ENCODE assay signal across 8 cellular contexts in genomic region chr12:6874007-6874368, GRCh38. TPM values are rescaled to one million over a fixed set of nuclear protein-coding genes. Genes with fewer than 3 reads are reported as not detected.
DNase-seq lines count a peak whose midpoint lies in the region; ATAC-seq, FAIRE-seq and TF ChIP-seq lines count a peak whose summit lies in the region.
"Not testable (repeated sequence)": the region's sequence is repeated elsewhere in the genome, so short reads cannot be mapped to it uniquely, and the experiment has no call there.

No MANE protein-coding gene starts in this region.

- not testable (repeated sequence) for H3K27me3 Mint-ChIP-seq in astrocyte (ENCODE audit: low read depth, unreplicated experiment)

- H2BK20ac ChIP-seq in IMR-90 (ENCODE audit: low read depth, low read length) = not testable (repeated sequence)

- not testable (repeated sequence) for H2AK9ac ChIP-seq in IMR-90 (replicated peaks; ENCODE audit: low read depth, low read length, poor library complexity)

- H2BK5ac ChIP-seq in IMR-90 (ENCODE audit: low read depth, low read length, poor library complexity, severe bottlenecking) = peak overlapping the region; percentile 74

- H3K36me3 ChIP-seq in BLaER1 treated with 17β-estradiol and CSF1 and Interleukin-3, amounts not matched to agents 10 nM and 100 nM = peaks cover 29 to 71% (median 45%) of the 10 kb centered on the region in 11 experiments
- H3K36me3 ChIP-seq in IMR-90 (ENCODE audit: control insufficient read depth, insufficient read depth, low read length) (peaks cover 31% of the 10 kb centered on the region), astrocyte (ENCODE audit: insufficient read depth, low read length) (peaks cover 21% of the 10 kb centered on the region), neutrophil (peaks cover 21% of the 10 kb centered on the region)

- peak overlapping the region; percentile 75 for H3K18ac ChIP-seq in IMR-90 (ENCODE audit: low read depth, low read length)

- not testable (repeated sequence) for H3K9me1 ChIP-seq in IMR-90 (ENCODE audit: insufficient read depth, low read length)

- intact Hi-C loops in IMR-90 (cut with micrococcal nuclease) = loop anchor here (5.0 kb wide), 1 partner anchor 238 kb away; no protein-coding TSS in a partner anchor

- DNase-seq in IMR-90; astrocyte (ENCODE audit: low read depth); epithelial cell of proximal tubule (ENCODE audit: low read depth): not testable (repeated sequence)

- TF ChIP-seq RAD21 in IMR-90 (IDR thresholded peaks at IDR 0.05; ENCODE audit: low read length) = not testable (repeated sequence)

- H3K56ac ChIP-seq in IMR-90 (ENCODE audit: extremely low read depth, insufficient read depth, low read length) = not testable (repeated sequence)

- not testable (repeated sequence) for H3K9me3 Mint-ChIP-seq in astrocyte (ENCODE audit: unreplicated experiment)

- H3K4me1 ChIP-seq in BLaER1 treated with 17β-estradiol and CSF1 and Interleukin-3, amounts not matched to agents 10 nM and 100 nM = peaks cover 41 to 53% (median 48%) of the 10 kb centered on the region in 10 experiments
- H3K4me1 ChIP-seq in IMR-90 (ENCODE audit: control insufficient read depth, insufficient read depth, low read length) = peaks cover 15% of the 10 kb centered on the region
- peaks cover 21% of the 10 kb centered on the region for H3K4me1 ChIP-seq in astrocyte (ENCODE audit: insufficient read depth, low read length)
- peaks cover 46 to 58% of the 10 kb centered on the region in 2 experiments for H3K4me1 ChIP-seq in neutrophil (ENCODE audit: control insufficient read depth in 1 of 2, insufficient read depth in 1 of 2, low read depth in 1 of 2, low read length in 1 of 2)

- BruUV-seq in IMR-90 (replicated peaks; lab: Mats Ljungman, UMichigan) = not testable (repeated sequence)

- H2AK5ac ChIP-seq in IMR-90 (ENCODE audit: low read depth, low read length) = peak overlapping the region; percentile 80; the same call in 1 of the 2 replicates

- H3K27ac ChIP-seq in BLaER1 treated with 17β-estradiol and CSF1 and Interleukin-3, amounts not matched to agents 10 nM and 100 nM = peak overlapping the region in 10 of 11 experiments; percentile 64 to 94 (median 87); a peak in 21 of 22 replicates
- H3K27ac ChIP-seq in IMR-90 (ENCODE audit: insufficient read depth, low read length) (peak overlapping the region; percentile 83), VCaP (peak overlapping the region; percentile 99), astrocyte (ENCODE audit: low read depth, low read length) (peak overlapping the region; percentile 39), layer of hippocampus (ENCODE audit: low read depth, low read length) (peak overlapping the region; percentile 90), neutrophil (peak overlapping the region; percentile 86), temporal lobe (ENCODE audit: low read depth, low read length) (peak overlapping the region; percentile 53)

- H3K23ac ChIP-seq in IMR-90 (ENCODE audit: low read depth, low read length) = peak overlapping the region; percentile 93; the same call in 1 of the 2 replicates

- peak overlapping the region; percentile 75 for H3K27ac Mint-ChIP-seq in astrocyte (ENCODE audit: unreplicated experiment)

- H3K79me1 ChIP-seq in IMR-90 (ENCODE audit: low read depth in 1 of 2, low read length in 2 of 2) = peaks cover 32 to 59% of the 10 kb centered on the region in 2 experiments

- 0 out of 2 replicates have a peak overlapping the region, but pooled peaks have one; percentile 76 for H4K91ac ChIP-seq in IMR-90 (ENCODE audit: insufficient read depth, low read depth, low read length)

- peaks cover 42% of the 10 kb centered on the region for H3K79me2 ChIP-seq in astrocyte (ENCODE audit: insufficient read depth, low read length)

- CTCF ChIA-PET in IMR-90 (lab: Yijun Ruan, JAX) = interaction anchor here (2.4 to 3.0 kb wide), 2 partner anchors 17 to 22 kb away, joined by 10 to 17 read pairs; partner anchors contain the start of genes CDCA3 and USP5

- FAIRE-seq in astrocyte (lab: Jason Lieb, UNC) = not testable (repeated sequence)

- H3K27me3 ChIP-seq in BLaER1 treated with 17β-estradiol and CSF1 and Interleukin-3, amounts not matched to agents 10 nM and 100 nM; IMR-90 (ENCODE audit: control insufficient read depth, insufficient read depth, low read length); astrocyte (ENCODE audit: insufficient read depth, low read length); layer of hippocampus (ENCODE audit: control insufficient read depth, insufficient read depth, low read length); neutrophil: not testable (repeated sequence)

- H3K9ac ChIP-seq in BLaER1 treated with 17β-estradiol and CSF1 and Interleukin-3, amounts not matched to agents 10 nM and 100 nM = peak overlapping the region; percentile 82 to 99 (median 90); a peak in 21 of 22 replicates
- peak overlapping the region; percentile 77 for H3K9ac ChIP-seq in IMR-90 (ENCODE audit: low read depth, low read length)
- H3K9ac ChIP-seq in astrocyte (ENCODE audit: low read length) = peak overlapping the region; percentile 79

- peaks cover 19% of the 10 kb centered on the region for H3K4me1 Mint-ChIP-seq in astrocyte (ENCODE audit: low read depth, unreplicated experiment)

- H2AFZ ChIP-seq in IMR-90 (replicated peaks; ENCODE audit: low read length, poor library complexity) = peak overlapping the region; percentile 96
- H2AFZ ChIP-seq in astrocyte (ENCODE audit: low read depth, low read length) = peak overlapping the region; percentile 74

- POLR2A ChIA-PET in IMR-90 (lab: Charles Lee; ENCODE audit: unreplicated experiment) = not testable (repeated sequence)

- not testable (repeated sequence) for H2BK15ac ChIP-seq in IMR-90 (ENCODE audit: low read depth, low read length)

- H3K4me3 Mint-ChIP-seq in astrocyte (ENCODE audit: unreplicated experiment) = peak overlapping the region; percentile 86

- peak overlapping the region; percentile 82 for H3K4ac ChIP-seq in IMR-90 (ENCODE audit: low read depth, low read length)

- TF ChIP-seq POLR2A in IMR-90 (IDR thresholded peaks at IDR 0.05; ENCODE audit: low read depth, low read length) = not testable (repeated sequence)

- 90% methylated on average over 2 of the region's 10 CpGs; no CpG with 5 or more reads in 1 of the 2 experiments for WGBS in IMR-90 (ENCODE audit: extremely low coverage in 2 of 2, insufficient read length in 1 of 2), 2 experiments

- dilution Hi-C loops in IMR-90 (cut with HindIII; ENCODE audit: low sequenced_read_pairs, unreplicated experiment) = not testable (repeated sequence)

- peaks cover 21% of the 10 kb centered on the region for H3K36me3 Mint-ChIP-seq in astrocyte (ENCODE audit: low read depth, unreplicated experiment)

- not testable (repeated sequence) for ATAC-seq in IMR-90 (ENCODE audit: low read depth)

- H4K8ac ChIP-seq in IMR-90 (ENCODE audit: low read depth in 2 of 2, low read length in 2 of 2) = peak overlapping the region; percentile 1 to 86; a peak in 1 of 4 replicates

- peak overlapping the region; percentile 66 to 92 (median 76) for H3K4me3 ChIP-seq in BLaER1 treated with 17β-estradiol and CSF1 and Interleukin-3, amounts not matched to agents 10 nM and 100 nM
- H3K4me3 ChIP-seq in IMR-90 (ENCODE audit: insufficient read depth, low read depth, low read length) = peak overlapping the region; percentile 83
- H3K4me3 ChIP-seq in astrocyte (ENCODE audit: insufficient read depth, low read depth, low read length) = peak overlapping the region; percentile 70
- H3K4me3 ChIP-seq in epithelial cell of proximal tubule (ENCODE audit: low read depth, low read length) = peak overlapping the region; percentile 92
- peak overlapping the region; percentile 82 to 95 for H3K4me3 ChIP-seq in neutrophil (ENCODE audit: low read depth in 1 of 2, low read length in 1 of 2)

- not testable (repeated sequence) for H3K9me3 ChIP-seq in BLaER1 treated with 17β-estradiol and CSF1 and Interleukin-3, amounts not matched to agents 10 nM and 100 nM (replicated peaks in 1 of 11); IMR-90 (ENCODE audit: control insufficient read depth, insufficient read depth, low read length); astrocyte (ENCODE audit: insufficient read depth, low read depth, low read length); neutrophil

- peak overlapping the region; percentile 86 for H3K14ac ChIP-seq in IMR-90 (replicated peaks; ENCODE audit: low read depth, low read length)

- H3K4me2 ChIP-seq in BLaER1 treated with 17β-estradiol and CSF1 and Interleukin-3, amounts not matched to agents 10 nM and 100 nM = peak overlapping the region; percentile 76 to 100 (median 99)
- H3K4me2 ChIP-seq in IMR-90 (ENCODE audit: low read depth, low read length) (peak overlapping the region; percentile 98), astrocyte (ENCODE audit: low read length) (peak overlapping the region; percentile 97)

- peaks cover 32 to 40% (median 33%) of the 10 kb centered on the region in 11 experiments for H4K20me1 ChIP-seq in BLaER1 treated with 17β-estradiol and CSF1 and Interleukin-3, amounts not matched to agents 10 nM and 100 nM
- peaks cover 36% of the 10 kb centered on the region for H4K20me1 ChIP-seq in IMR-90 (ENCODE audit: insufficient read depth, low read length)
- H4K20me1 ChIP-seq in astrocyte (ENCODE audit: insufficient read depth, low read length) = peaks cover 33% of the 10 kb centered on the region

- in situ Hi-C loops in IMR-90 (cut with MboI; ENCODE audit: low sequenced_read_pairs) = not testable (repeated sequence)

- TF ChIP-seq CTCF in IMR-90 (conservative IDR thresholded peaks at IDR 0.05; ENCODE audit: low read depth, low read length); VCaP (conservative IDR thresholded peaks at IDR 0.05); astrocyte (IDR thresholded peaks at IDR 0.05; ENCODE audit: insufficient read depth, low read depth, low read length); epithelial cell of proximal tubule (conservative IDR thresholded peaks at IDR 0.05; ENCODE audit: low read depth, low read length); neutrophil (IDR thresholded peaks at IDR 0.05): not testable (repeated sequence)

- peak overlapping the region; percentile 78; the same call in 1 of the 2 replicates for H2BK120ac ChIP-seq in IMR-90 (ENCODE audit: low read depth, low read length)

- peak overlapping the region; percentile 77 for H4K5ac ChIP-seq in IMR-90 (ENCODE audit: low read depth, low read length)

RNA-seq across cellular contexts. Expression of gene SPSB2, which starts 0.9 kb away (rescaled TPM):
- total RNA-seq in IMR-90 (2012; rRNA removed) = 1.1 and 1.3 TPM in 2 replicates
- 4.1 and 4.3 TPM in 2 replicates for polyA plus RNA-seq in IMR-90 (2012; rRNA removed)
- 3.5 and 5.0 TPM in 2 replicates for polyA plus RNA-seq in IMR-90 (2012; cell fraction: cytosol; rRNA removed)
- 3.4 and 6.9 TPM in 2 replicates for polyA plus RNA-seq in IMR-90 (2012; cell fraction: nucleus; rRNA removed; ENCODE audit: low replicate concordance)
- 4.9 and 6.2 TPM in 2 replicates for total RNA-seq in astrocyte
- total RNA-seq in epithelial cell of proximal tubule = 9.5 and 17.2 TPM in 2 replicates
- 2.5 TPM for total RNA-seq in temporal lobe

RNA-seq across cellular contexts. Expression of gene TPI1, which starts 6.7 kb away (rescaled TPM):
- total RNA-seq in IMR-90 (2012; rRNA removed) (1,842 and 2,176 TPM in 2 replicates), astrocyte (722 and 791 TPM in 2 replicates), epithelial cell of proximal tubule (1,445 and 2,208 TPM in 2 replicates), temporal lobe (169 TPM)
- polyA plus RNA-seq in IMR-90 (2012; rRNA removed) = 1,995 and 2,214 TPM in 2 replicates
- polyA plus RNA-seq in IMR-90 (2012; cell fraction: cytosol; rRNA removed) = 1,900 and 1,916 TPM in 2 replicates
- polyA plus RNA-seq in IMR-90 (2012; cell fraction: nucleus; rRNA removed; ENCODE audit: low replicate concordance) = 853 and 906 TPM in 2 replicates

RNA-seq across cellular contexts. Expression of gene USP5, which starts 22.0 kb away (rescaled TPM):
- total RNA-seq in IMR-90 (2012; rRNA removed) (119 and 125 TPM in 2 replicates), astrocyte (144 and 146 TPM in 2 replicates), epithelial cell of proximal tubule (60.5 and 83.8 TPM in 2 replicates), temporal lobe (57.8 TPM)
- 67.7 and 69.7 TPM in 2 replicates for polyA plus RNA-seq in IMR-90 (2012; rRNA removed)
- polyA plus RNA-seq in IMR-90 (2012; cell fraction: cytosol; rRNA removed) = 55.4 and 73.2 TPM in 2 replicates
- polyA plus RNA-seq in IMR-90 (2012; cell fraction: nucleus; rRNA removed; ENCODE audit: low replicate concordance) = 85.6 and 170 TPM in 2 replicates

RNA-seq across cellular contexts. Expression of gene CDCA3, which starts 22.9 kb away (rescaled TPM):
- 23.5 and 30.3 TPM in 2 replicates for total RNA-seq in IMR-90 (2012; rRNA removed)
- 61.0 and 67.5 TPM in 2 replicates for polyA plus RNA-seq in IMR-90 (2012; rRNA removed)
- 15.5 and 31.8 TPM in 2 replicates for polyA plus RNA-seq in IMR-90 (2012; cell fraction: cytosol; rRNA removed)
- polyA plus RNA-seq in IMR-90 (2012; cell fraction: nucleus; rRNA removed; ENCODE audit: low replicate concordance) = 41.3 and 52.2 TPM in 2 replicates
- total RNA-seq in astrocyte = 2.3 and 3.2 TPM in 2 replicates
- total RNA-seq in epithelial cell of proximal tubule = 85.0 and 97.4 TPM in 2 replicates
- 2.7 TPM for total RNA-seq in temporal lobe

RNA-seq across cellular contexts. Expression of gene LRRC23, which starts 30.6 kb away (rescaled TPM):
- 8.9 and 11.1 TPM in 2 replicates for total RNA-seq in IMR-90 (2012; rRNA removed)
- 9.2 and 11.4 TPM in 2 replicates for polyA plus RNA-seq in IMR-90 (2012; rRNA removed)
- polyA plus RNA-seq in IMR-90 (2012; cell fraction: cytosol; rRNA removed) = 4.4 and 12.5 TPM in 2 replicates
- 3.3 and 9.7 TPM in 2 replicates for polyA plus RNA-seq in IMR-90 (2012; cell fraction: nucleus; rRNA removed; ENCODE audit: low replicate concordance)
- total RNA-seq in astrocyte = 5.0 and 5.2 TPM in 2 replicates
- 3.8 and 14.5 TPM in 2 replicates for total RNA-seq in epithelial cell of proximal tubule
- total RNA-seq in temporal lobe = 7.1 TPM

Comparison
In these comparisons a context has a peak if more than half of its experiments do, and no peak if none do; other contexts are left out.
1. H3K27ac ChIP-seq: peak in every context shown above with its lines; median percentile 99 in VCaP; 90 in layer of hippocampus; 87 in BLaER1 treated with 17β-estradiol and CSF1 and Interleukin-3, amounts not matched to agents 10 nM and 100 nM; 86 in neutrophil; 83 in IMR-90; 53 in temporal lobe; 39 in astrocyte.